ENCODE assay signal across 17 cellular contexts in the genomic region with DNA sequence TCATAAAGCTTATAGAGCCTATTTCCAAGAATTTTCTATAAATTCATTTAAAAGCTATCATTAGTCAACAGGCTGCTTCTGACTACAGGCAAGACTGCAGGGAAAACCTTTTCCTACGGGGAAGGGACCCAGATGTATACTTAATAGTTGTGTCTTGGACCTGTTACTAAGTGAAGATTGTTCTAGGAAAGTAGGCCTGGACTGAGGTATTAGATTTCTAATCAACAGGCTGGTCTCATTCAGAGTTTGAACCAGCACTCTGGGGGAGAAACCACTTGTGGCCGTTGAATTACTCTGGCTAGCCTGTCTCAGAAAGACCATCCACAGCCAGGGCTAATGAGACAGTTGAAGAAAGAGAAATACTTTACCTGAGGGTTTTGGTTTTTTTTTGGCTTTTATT.
DNase-seq lines count a peak whose midpoint lies in the region; ATAC-seq, FAIRE-seq and TF ChIP-seq lines count a peak whose summit lies in the region.
"Had no signal": no experiment of that assay in that cellular context is flagged by ENCODE, and none has a peak within 500 bp of the region (broad histone marks: within the 10 kb centered on the region; RNA-seq: fewer than 3 reads in every experiment).

No MANE protein-coding gene starts in this region.

- CTCF ChIA-PET in CD4-positive, alpha-beta T cell (lab: Charles Lee) = interaction anchor here (1.1 to 2.9 kb wide), 3 partner anchors 11 to 265 kb away, joined by 3 to 22 read pairs (median 4); no protein-coding TSS in a partner anchor

- no peaks in the 10 kb centered on the region for H3K9me3 ChIP-seq in CD4-positive, alpha-beta T cell (ENCODE audit: control insufficient read depth, low read length)
- no peaks in the 10 kb centered on the region for H3K9me3 ChIP-seq in kidney (ENCODE audit: control insufficient read depth in 1 of 2, low read length in 2 of 2)
- H3K9me3 ChIP-seq in smooth muscle cell (replicated peaks; ENCODE audit: low read depth) = no peaks in the 10 kb centered on the region
- H3K9me3 ChIP-seq: BE2C had no signal

- DNase-seq in CD4-positive, alpha-beta T cell = no peak
- peak; percentile 7 for DNase-seq in H7
- no peak for DNase-seq in kidney
- no peak for DNase-seq in smooth muscle cell (lab: John Stamatoyannopoulos, UW; ENCODE audit: unreplicated experiment)
- no peak for DNase-seq in erythroblast (lab: John Stamatoyannopoulos, UW)
- no peak for DNase-seq in stimulated activated CD4-positive, alpha-beta T cell treated with anti-CD3 and anti-CD28 coated beads, Interleukin-4, amount 100 ng/mL, for 4 hours
- DNase-seq: BE2C; CD4-positive, alpha-beta memory T cell; DND-41; GM23248; NCI-H1436; NCI-H748 treated with DMSO at 0.1 percent for 48 hours; OCI-M1 had no signal

- no peak for TF ChIP-seq POLR2A in erythroblast (IDR thresholded peaks at IDR 0.05; ENCODE audit: low read length)

- ATAC-seq in CD4-positive, alpha-beta T cell (ENCODE audit: poor library complexity) = no peak
- no peak for ATAC-seq in GM19452 (IDR thresholded peaks at IDR 0.05; ENCODE audit: unreplicated experiment)
- ATAC-seq: K562 had no signal

- H3K79me2 ChIP-seq in smooth muscle cell (ENCODE audit: low read depth) = peaks cover 7% of the 10 kb centered on the region

- POLR2A ChIA-PET in CD4-positive, alpha-beta T cell (lab: Charles Lee) = interaction anchor here (0.9 kb wide), 2 partner anchors 21 to 891 kb away, joined by 3 read pairs; no protein-coding TSS in a partner anchor

- intact Hi-C loops in CD4-positive, alpha-beta T cell (cut with DNase I, micrococcal nuclease) = loop anchor here (5.0 kb wide), 2 partner anchors 43 to 338 kb away; no protein-coding TSS in a partner anchor
- intact Hi-C loops in kidney (cut with DNase I) = no loop called here

- H3K36me3 Mint-ChIP-seq in CD4-positive, alpha-beta T cell (ENCODE audit: low read depth) = peaks cover 39% of the 10 kb centered on the region

- H3K4me1 Mint-ChIP-seq in CD4-positive, alpha-beta T cell (ENCODE audit: low read depth) = peaks cover 34% of the 10 kb centered on the region

- no peaks in the 10 kb centered on the region for H3K36me3 ChIP-seq in H7 (replicated peaks; ENCODE audit: control insufficient read depth, insufficient read depth, low read length)
- peaks cover 8 to 14% of the 10 kb centered on the region in 2 donors for H3K36me3 ChIP-seq in kidney (ENCODE audit: control insufficient read depth in 1 of 2, insufficient read depth in 2 of 2, low read length in 2 of 2)
- peaks cover 9% of the 10 kb centered on the region for H3K36me3 ChIP-seq in smooth muscle cell (ENCODE audit: low read depth)
- H3K36me3 ChIP-seq: BE2C had no signal

- H3K4me3 ChIP-seq in H7 (ENCODE audit: insufficient read depth, low read depth, low read length) (no peak overlapping the region), kidney (ENCODE audit: low read length in 2 of 2) (no peak overlapping the region), smooth muscle cell (no peak overlapping the region)
- H3K4me3 ChIP-seq: GM23248, K562 had no signal

- H3K4me2 ChIP-seq in smooth muscle cell = no peak overlapping the region

- no peak overlapping the region for H3K4me3 Mint-ChIP-seq in CD4-positive, alpha-beta T cell
- H3K4me3 Mint-ChIP-seq: CD4-positive, alpha-beta memory T cell had no signal

- H3K27ac ChIP-seq in CD4-positive, alpha-beta T cell (ENCODE audit: low read depth, low read length) = no peak overlapping the region
- H3K27ac ChIP-seq in kidney (ENCODE audit: low read depth in 2 of 2, low read length in 2 of 2) = peak overlapping the region; percentile 48 to 83
- peak overlapping the region; percentile 35 for H3K27ac ChIP-seq in smooth muscle cell (ENCODE audit: low read depth)
- H3K27ac ChIP-seq: RWPE1 had no signal

- no peak for FAIRE-seq in kidney (lab: Jason Lieb, UNC)
- FAIRE-seq: G401.6, K562 had no signal

- no peak for TF ChIP-seq CTCF in CD4-positive, alpha-beta T cell (IDR thresholded peaks at IDR 0.05)
- TF ChIP-seq CTCF in kidney (IDR thresholded peaks at IDR 0.05; ENCODE audit: borderline replicate concordance, extremely low read depth, insufficient read depth) (no peak), smooth muscle cell (IDR thresholded peaks at IDR 0.05; ENCODE audit: borderline replicate concordance, insufficient read depth, poor library complexity, severe bottlenecking) (no peak)

- no peak overlapping the region for H2AFZ ChIP-seq in smooth muscle cell (ENCODE audit: low read depth)
- H2AFZ ChIP-seq: GM23248 had no signal

- no peaks in the 10 kb centered on the region for H3K9me3 Mint-ChIP-seq in CD4-positive, alpha-beta T cell

- peak overlapping the region; percentile 57 for H3K27ac Mint-ChIP-seq in CD4-positive, alpha-beta T cell

- peaks cover 47% of the 10 kb centered on the region for H3F3A ChIP-seq in smooth muscle cell (ENCODE audit: low read depth)

- H3K9ac ChIP-seq in kidney (ENCODE audit: low read length in 2 of 2) = no peak overlapping the region
- H3K9ac ChIP-seq in smooth muscle cell (ENCODE audit: low read depth) = no peak overlapping the region
- H3K9ac ChIP-seq: GM23248 had no signal

- WGBS in smooth muscle cell (ENCODE audit: low lambda C conversion rate) = 91% methylated on average over 2 of the region's 2 CpGs

- H3K27me3 Mint-ChIP-seq in CD4-positive, alpha-beta T cell = no peaks in the 10 kb centered on the region
- H3K27me3 Mint-ChIP-seq: CD4-positive, alpha-beta memory T cell had no signal

- H3K4me1 ChIP-seq in kidney (ENCODE audit: control insufficient read depth in 1 of 2, insufficient read depth in 1 of 2, low read depth in 1 of 2, low read length in 2 of 2) (peaks cover 2 to 4% of the 10 kb centered on the region in 2 donors), smooth muscle cell (ENCODE audit: low read depth) (no peaks in the 10 kb centered on the region)
- H3K4me1 ChIP-seq: BE2C had no signal

- H3K27me3 ChIP-seq in CD4-positive, alpha-beta T cell (ENCODE audit: control insufficient read depth, insufficient read depth, low read length) = no peaks in the 10 kb centered on the region
- H3K27me3 ChIP-seq in H7 (ENCODE audit: control insufficient read depth, insufficient read depth, low read length) (no peaks in the 10 kb centered on the region), smooth muscle cell (ENCODE audit: low read depth) (no peaks in the 10 kb centered on the region)
- H3K27me3 ChIP-seq: BE2C had no signal

- peaks cover 23% of the 10 kb centered on the region for H4K20me1 ChIP-seq in smooth muscle cell (ENCODE audit: low read depth)
